Comparison of ENCODE assay signal across 26 cellular contexts in the genomic region with DNA sequence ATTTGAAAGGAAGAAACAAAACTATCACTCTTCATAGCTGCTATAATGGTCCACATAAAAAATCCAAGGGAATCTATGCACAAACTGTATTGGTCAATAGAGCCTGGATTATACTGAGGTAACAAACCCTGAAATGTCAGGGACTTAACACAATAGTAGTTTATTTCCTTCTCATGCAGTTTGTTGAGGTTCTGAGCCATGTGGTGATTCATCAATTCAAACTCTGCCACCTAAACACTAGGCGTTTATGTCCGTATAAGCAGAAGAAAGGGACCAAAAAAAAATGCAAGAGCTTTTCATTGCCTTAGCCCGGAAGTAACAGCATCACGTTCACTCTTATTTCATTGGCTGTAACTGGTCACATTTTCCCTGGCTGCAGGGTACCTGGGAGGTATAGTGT.
"Had no signal": no experiment of that assay in that cellular context is flagged by ENCODE, and none has a peak within 500 bp of the region (broad histone marks: within the 10 kb centered on the region; RNA-seq: fewer than 3 reads in every experiment).

No MANE protein-coding gene starts in this region.

- H3K4me3 ChIP-seq: adrenal gland, body of pancreas had no signal

- ATAC-seq: activated T-helper 17 cell treated with anti-CD3 and anti-CD28 coated beads, Interleukin-2, amount 50 U/mL, for 72 hours; body of pancreas; Panc1; Right ventricle myocardium inferior had no signal

- DNase-seq: activated CD4-positive, alpha-beta memory T cell treated with anti-CD3 and anti-CD28 coated beads, Interleukin-2, amount 10 ng/mL, durations not matched to agents 7 days and 5 days; activated CD4-positive, alpha-beta T cell treated with anti-CD3 and anti-CD28 coated beads, Interleukin-2, amount 10 ng/mL, durations not matched to agents 7 days and 5 days; activated CD4-positive, CD25-positive, alpha-beta regulatory T cell; activated naive CD4-positive, alpha-beta T cell treated with anti-CD3 and anti-CD28 coated beads, Interleukin-2, amount 50 U/mL, for 16 hours; activated naive CD8-positive, alpha-beta T cell treated with anti-CD3 and anti-CD28 coated beads, Interleukin-2, amount 10 ng/mL, durations not matched to agents 7 days and 5 days; activated T-cell treated with anti-CD3 and anti-CD28 coated beads for 4 hours; activated T-cell treated with anti-CD3 and anti-CD28 coated beads, Interleukin-2, amount 50 U/mL, for 48 hours; adrenal gland; aorta; body of pancreas; Karpas-422; NCI-H1048; NCI-H1417; NCI-H1930; NCI-H2107; NCI-H345; NCI-H510A; NCI-H526 treated with DMSO at 0.1 percent for 48 hours; NCI-H82; RPMI8226; SK-N-SH; T-helper 1 cell had no signal

- H3K27me3 ChIP-seq: adrenal gland, body of pancreas had no signal

- H3K36me3 ChIP-seq: adrenal gland had no signal

- H3K4me2 ChIP-seq: SK-N-SH had no signal

- H3K4me1 ChIP-seq: adrenal gland, body of pancreas had no signal

- H3K27ac ChIP-seq: adrenal gland, body of pancreas, VCaP had no signal

- H3K9ac ChIP-seq: SK-N-SH had no signal
